Comparison of ENCODE assay signal across 1 cellular context in genomic region chr11:120208012-120208441, GRCh38.
TF ChIP-seq lines count a peak whose summit lies in the region.

No MANE protein-coding gene starts in this region.

TF ChIP-seq in HepG2, 621 proteins besides CTCF, POLR2A, EP300 and RAD21 (continued from another document and continues in another):
- no peak for TF ChIP-seq KMT2B (CRISPR knock-in tag; IDR thresholded peaks at IDR 0.05)
- TF ChIP-seq NFYB (CRISPR knock-in tag; IDR thresholded peaks at IDR 0.05) = no peak
- TF ChIP-seq ZNF781 (CRISPR knock-in tag; IDR thresholded peaks at IDR 0.05; ENCODE audit: borderline replicate concordance, not compliant biosample characterization) = no peak
- peak; percentile 65; the same call in 1 of the 2 replicates for TF ChIP-seq HNF4A (CRISPR knock-in tag; IDR thresholded peaks at IDR 0.05)
- 0 out of 2 replicates have a peak, but pooled peaks have one; percentile 39 for TF ChIP-seq ZNF557 (CRISPR knock-in tag; IDR thresholded peaks at IDR 0.05)
- TF ChIP-seq SNAPC5 (CRISPR knock-in tag; IDR thresholded peaks at IDR 0.05; ENCODE audit: borderline replicate concordance) = no peak
- peak; percentile 57; the same call in 1 of the 2 replicates for TF ChIP-seq YEATS4 (CRISPR knock-in tag; IDR thresholded peaks at IDR 0.05; ENCODE audit: borderline replicate concordance)
- TF ChIP-seq ATF6 (CRISPR knock-in tag; conservative IDR thresholded peaks at IDR 0.05) = no peak
- no peak for TF ChIP-seq ZHX1 (CRISPR knock-in tag; IDR thresholded peaks at IDR 0.05; ENCODE audit: low read depth)
- TF ChIP-seq MAFG (CRISPR knock-in tag; IDR thresholded peaks at IDR 0.05) = no peak
- TF ChIP-seq ZBTB10 (CRISPR knock-in tag; IDR thresholded peaks at IDR 0.05; ENCODE audit: borderline replicate concordance) = peak; percentile 91; the same call in 1 of the 2 replicates
- TF ChIP-seq ZNF264 (CRISPR knock-in tag; IDR thresholded peaks at IDR 0.05) = peak; percentile 84; the same call in 1 of the 2 replicates
- TF ChIP-seq DBP (CRISPR knock-in tag; IDR thresholded peaks at IDR 0.05; ENCODE audit: not compliant biosample characterization) = no peak
- TF ChIP-seq ATF1 (CRISPR knock-in tag; IDR thresholded peaks at IDR 0.05) = no peak
- peak; percentile 59; the same call in 1 of the 2 replicates for TF ChIP-seq ZNF142 (CRISPR knock-in tag; IDR thresholded peaks at IDR 0.05)
- TF ChIP-seq GATAD2A (CRISPR knock-in tag; IDR thresholded peaks at IDR 0.05) = peak; percentile 86
- no peak for TF ChIP-seq KDM5A (IDR thresholded peaks at IDR 0.05; ENCODE audit: borderline replicate concordance, low read length)
- TF ChIP-seq ZNF282 (IDR thresholded peaks at IDR 0.05; ENCODE audit: partially characterized antibody) = no peak
- TF ChIP-seq KDM4B (CRISPR knock-in tag; IDR thresholded peaks at IDR 0.05) = no peak
- 0 out of 2 replicates have a peak, but pooled peaks have one; percentile 59 for TF ChIP-seq MYC (CRISPR knock-in tag; IDR thresholded peaks at IDR 0.05; ENCODE audit: borderline replicate concordance)
- TF ChIP-seq FOXK2 (IDR thresholded peaks at IDR 0.05) = no peak
- TF ChIP-seq ZNF3 (CRISPR knock-in tag; IDR thresholded peaks at IDR 0.05) = no peak
- TF ChIP-seq U2AF2 (IDR thresholded peaks at IDR 0.05; ENCODE audit: low read depth, low read length) = no peak
- TF ChIP-seq ZNF644 (CRISPR knock-in tag; IDR thresholded peaks at IDR 0.05; ENCODE audit: low read depth) = no peak
- no peak for TF ChIP-seq KAT2B (IDR thresholded peaks at IDR 0.05; ENCODE audit: borderline replicate concordance, low read depth, low read length)
- no peak for TF ChIP-seq SOX6 (IDR thresholded peaks at IDR 0.05)
- peak; percentile 65 for TF ChIP-seq SOX6 (CRISPR knock-in tag; IDR thresholded peaks at IDR 0.05)
- no peak for TF ChIP-seq YY1 (IDR thresholded peaks at IDR 0.05; ENCODE audit: insufficient read depth, insufficient replicate concordance, low read depth, low read length)
- TF ChIP-seq U2AF1 (optimal IDR thresholded peaks at IDR 0.05; ENCODE audit: low read depth, low read length) = no peak
- peak; percentile 65; the same call in 1 of the 2 replicates for TF ChIP-seq DMAP1 (CRISPR knock-in tag; IDR thresholded peaks at IDR 0.05)
- no peak for TF ChIP-seq THAP7 (CRISPR knock-in tag; IDR thresholded peaks at IDR 0.05)
- TF ChIP-seq MAF1 (CRISPR knock-in tag; IDR thresholded peaks at IDR 0.05; ENCODE audit: borderline replicate concordance) = no peak
- TF ChIP-seq STAT5B (CRISPR knock-in tag; IDR thresholded peaks at IDR 0.05) = no peak
- no peak for TF ChIP-seq ZFAT (CRISPR knock-in tag; conservative IDR thresholded peaks at IDR 0.05)
- TF ChIP-seq EED (CRISPR knock-in tag; IDR thresholded peaks at IDR 0.05) = no peak
- TF ChIP-seq ZNF430 (CRISPR knock-in tag; IDR thresholded peaks at IDR 0.05) = no peak
- no peak for TF ChIP-seq HNRNPK (IDR thresholded peaks at IDR 0.05; ENCODE audit: low read depth, low read length, poor library complexity, severe bottlenecking)
- no peak for TF ChIP-seq SMARCE1 (IDR thresholded peaks at IDR 0.05; ENCODE audit: borderline replicate concordance)
- TF ChIP-seq ZNF20 (CRISPR knock-in tag; IDR thresholded peaks at IDR 0.05) = no peak
- TF ChIP-seq PLSCR1 (CRISPR knock-in tag; IDR thresholded peaks at IDR 0.05; ENCODE audit: borderline replicate concordance) = no peak
- no peak for TF ChIP-seq HNRNPUL1 (IDR thresholded peaks at IDR 0.05; ENCODE audit: low read depth, low read length)
- TF ChIP-seq ATF7-NPFF (CRISPR knock-in tag; IDR thresholded peaks at IDR 0.05; ENCODE audit: low read depth) = no peak
- no peak for TF ChIP-seq ZNF280D (CRISPR knock-in tag; IDR thresholded peaks at IDR 0.05)
- no peak for TF ChIP-seq ARID2 (CRISPR knock-in tag; IDR thresholded peaks at IDR 0.05; ENCODE audit: borderline replicate concordance)
- TF ChIP-seq RXRA (CRISPR knock-in tag; IDR thresholded peaks at IDR 0.05) = peak; percentile 87
- no peak for TF ChIP-seq REXO4 (CRISPR knock-in tag; IDR thresholded peaks at IDR 0.05; ENCODE audit: borderline replicate concordance)
- TF ChIP-seq ZFP90 (CRISPR knock-in tag; IDR thresholded peaks at IDR 0.05; ENCODE audit: borderline replicate concordance) = peak; percentile 73; the same call in 1 of the 2 replicates
- TF ChIP-seq TP53 (CRISPR knock-in tag; conservative IDR thresholded peaks at IDR 0.05) = no peak
- peak; percentile 82 for TF ChIP-seq MED1 (CRISPR knock-in tag; IDR thresholded peaks at IDR 0.05)
- TF ChIP-seq ATF7 (IDR thresholded peaks at IDR 0.05) = no peak
- no peak for TF ChIP-seq ATF7 (CRISPR knock-in tag; IDR thresholded peaks at IDR 0.05)
